8 cellular contexts compared by ENCODE assay signal in the genomic region with DNA sequence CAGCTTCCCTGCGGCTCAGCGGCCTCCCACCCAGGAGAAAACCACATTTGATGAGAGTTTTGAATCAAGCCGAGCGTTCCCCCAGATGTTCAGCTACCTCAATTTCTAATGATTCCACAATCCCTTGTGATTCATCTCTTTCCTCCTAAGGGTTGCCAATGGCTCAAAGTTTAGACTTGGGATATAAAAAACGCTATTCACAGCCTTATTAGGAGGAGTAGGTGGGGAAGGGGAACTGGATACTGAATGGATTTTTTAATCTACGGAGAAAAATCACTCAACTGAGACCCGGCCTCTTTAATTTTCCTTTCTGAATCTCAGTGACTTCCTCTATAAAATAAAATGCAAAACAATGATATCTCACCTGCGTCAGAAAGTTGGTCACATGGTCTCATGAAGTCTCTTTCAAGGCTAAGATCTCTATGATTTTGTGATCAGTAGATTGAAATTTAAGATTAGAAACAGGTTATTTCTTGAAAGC.
DNase-seq lines count a peak whose midpoint lies in the region; ATAC-seq and TF ChIP-seq lines count a peak whose summit lies in the region.

No MANE protein-coding gene starts in this region.

- H3K27ac Mint-ChIP-seq in osteocyte (ENCODE audit: unreplicated experiment) = no peak overlapping the region

- no peaks in the 10 kb centered on the region for H3K36me3 Mint-ChIP-seq in osteocyte (ENCODE audit: unreplicated experiment)

- no peaks in the 10 kb centered on the region for H3K9me3 ChIP-seq in BLaER1 treated with 17β-estradiol and CSF1 and Interleukin-3, amounts not matched to agents 10 nM and 100 nM (replicated peaks in 1 of 11)
- H3K9me3 ChIP-seq in OCI-LY3 (ENCODE audit: insufficient read depth, low read length) = no peaks in the 10 kb centered on the region

- no peaks in the 10 kb centered on the region for H3K36me3 ChIP-seq in BLaER1 treated with 17β-estradiol and CSF1 and Interleukin-3, amounts not matched to agents 10 nM and 100 nM
- no peaks in the 10 kb centered on the region for H3K36me3 ChIP-seq in OCI-LY3 (replicated peaks; ENCODE audit: low read depth, low read length)

- peaks cover 28% of the 10 kb centered on the region for H3K4me1 Mint-ChIP-seq in osteocyte (ENCODE audit: unreplicated experiment)

- no peaks in the 10 kb centered on the region for H3K9me3 Mint-ChIP-seq in osteocyte (ENCODE audit: unreplicated experiment)

- no peaks in the 10 kb centered on the region for H4K20me1 ChIP-seq in BLaER1 treated with 17β-estradiol and CSF1 and Interleukin-3, amounts not matched to agents 10 nM and 100 nM
- no peaks in the 10 kb centered on the region for H4K20me1 ChIP-seq in OCI-LY3 (ENCODE audit: insufficient read depth, low read length)

- peak overlapping the region; percentile 5 to 77 (median 68); a peak in 21 of 22 replicates for H3K27ac ChIP-seq in BLaER1 treated with 17β-estradiol and CSF1 and Interleukin-3, amounts not matched to agents 10 nM and 100 nM
- H3K27ac ChIP-seq in OCI-LY3 (ENCODE audit: low read length) = peak overlapping the region; percentile 90

- H3K4me3 Mint-ChIP-seq in osteocyte (ENCODE audit: unreplicated experiment) = peak overlapping the region; percentile 71

- H2AFZ ChIP-seq in OCI-LY3 (ENCODE audit: low read depth, low read length) = peak overlapping the region; percentile 20

- peak overlapping the region; percentile 60 to 79 (median 68) for H3K4me3 ChIP-seq in BLaER1 treated with 17β-estradiol and CSF1 and Interleukin-3, amounts not matched to agents 10 nM and 100 nM
- H3K4me3 ChIP-seq in OCI-LY3 (ENCODE audit: low read length) = peak overlapping the region; percentile 75

- H3K27me3 Mint-ChIP-seq in osteocyte (ENCODE audit: unreplicated experiment) = no peaks in the 10 kb centered on the region

- no peak for TF ChIP-seq CTCF in OCI-LY3 (IDR thresholded peaks at IDR 0.05; ENCODE audit: low read depth, low read length)
- no peak for TF ChIP-seq CTCF in osteocyte (IDR thresholded peaks at IDR 0.05)

- peaks cover 41% of the 10 kb centered on the region for H3K79me2 ChIP-seq in OCI-LY3 (ENCODE audit: low read length)

- peak overlapping the region; percentile 59 to 80 (median 76) for H3K9ac ChIP-seq in BLaER1 treated with 17β-estradiol and CSF1 and Interleukin-3, amounts not matched to agents 10 nM and 100 nM
- peak overlapping the region; percentile 93 for H3K9ac ChIP-seq in OCI-LY3 (ENCODE audit: low read length)

- peak; percentile 38 for DNase-seq in fibroblast of peridontal ligament (ENCODE audit: extremely low read depth)
- no peak for DNase-seq in osteocyte (ENCODE audit: extremely low spot score, unreplicated experiment)
- DNase-seq in GM19240 (ENCODE audit: insufficient read length, low spot score) = no peak
- no peak for DNase-seq in kidney glomerular epithelial cell (lab: John Stamatoyannopoulos, UW)
- no peak for DNase-seq in SW480 (ENCODE audit: low spot score)

- H3K4me2 ChIP-seq in BLaER1 treated with 17β-estradiol and CSF1 and Interleukin-3, amounts not matched to agents 10 nM and 100 nM = peak overlapping the region; percentile 87 to 99 (median 98)
- H3K4me2 ChIP-seq in OCI-LY3 (ENCODE audit: low read length) = peak overlapping the region; percentile 86

- ATAC-seq in GM21529 (IDR thresholded peaks at IDR 0.05; ENCODE audit: unreplicated experiment) = no peak

- H3K4me1 ChIP-seq in BLaER1 treated with 17β-estradiol and CSF1 and Interleukin-3, amounts not matched to agents 10 nM and 100 nM = peaks cover 12 to 42% (median 33%) of the 10 kb centered on the region in 10 experiments
- peaks cover 72% of the 10 kb centered on the region for H3K4me1 ChIP-seq in OCI-LY3 (ENCODE audit: low read length)

- peaks cover 15 to 42% (median 37%) of the 10 kb centered on the region in 11 experiments for H3K27me3 ChIP-seq in BLaER1 treated with 17β-estradiol and CSF1 and Interleukin-3, amounts not matched to agents 10 nM and 100 nM
- no peaks in the 10 kb centered on the region for H3K27me3 ChIP-seq in OCI-LY3 (ENCODE audit: low read depth, low read length)
